In the genomic region with DNA sequence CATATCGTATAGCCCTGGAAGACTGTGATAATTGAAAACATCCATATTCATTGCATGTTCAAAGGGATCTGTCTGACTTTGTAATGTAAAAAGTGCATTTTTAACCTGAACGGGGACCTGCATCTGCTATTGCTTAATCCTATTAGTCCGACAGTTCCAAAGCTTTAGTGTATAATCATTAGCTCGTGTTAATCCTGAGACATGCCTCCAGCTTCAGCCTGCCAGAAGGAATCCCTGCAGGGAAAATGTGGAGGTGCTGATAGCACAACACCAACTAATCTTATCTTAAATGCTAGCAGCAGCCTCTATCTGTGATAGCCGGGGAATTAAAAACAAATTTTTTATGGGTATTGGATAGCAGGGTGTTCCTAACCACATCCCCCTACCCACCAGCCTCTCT, we compare ENCODE assay signal across 1 cellular context.
TF ChIP-seq lines count a peak whose summit lies in the region.

No MANE protein-coding gene starts in this region.

TF ChIP-seq in SK-N-SH, 30 proteins besides CTCF, POLR2A, EP300 and RAD21 (continued from another document):
- TF ChIP-seq, protein P1, sequence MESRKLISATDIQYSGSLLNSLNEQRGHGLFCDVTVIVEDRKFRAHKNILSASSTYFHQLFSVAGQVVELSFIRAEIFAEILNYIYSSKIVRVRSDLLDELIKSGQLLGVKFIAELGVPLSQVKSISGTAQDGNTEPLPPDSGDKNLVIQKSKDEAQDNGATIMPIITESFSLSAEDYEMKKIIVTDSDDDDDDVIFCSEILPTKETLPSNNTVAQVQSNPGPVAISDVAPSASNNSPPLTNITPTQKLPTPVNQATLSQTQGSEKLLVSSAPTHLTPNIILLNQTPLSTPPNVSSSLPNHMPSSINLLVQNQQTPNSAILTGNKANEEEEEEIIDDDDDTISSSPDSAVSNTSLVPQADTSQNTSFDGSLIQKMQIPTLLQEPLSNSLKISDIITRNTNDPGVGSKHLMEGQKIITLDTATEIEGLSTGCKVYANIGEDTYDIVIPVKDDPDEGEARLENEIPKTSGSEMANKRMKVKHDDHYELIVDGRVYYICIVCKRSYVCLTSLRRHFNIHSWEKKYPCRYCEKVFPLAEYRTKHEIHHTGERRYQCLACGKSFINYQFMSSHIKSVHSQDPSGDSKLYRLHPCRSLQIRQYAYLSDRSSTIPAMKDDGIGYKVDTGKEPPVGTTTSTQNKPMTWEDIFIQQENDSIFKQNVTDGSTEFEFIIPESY (IDR thresholded peaks at IDR 0.05; ENCODE audit: borderline replicate concordance, low read depth), result no peak
- no peak for TF ChIP-seq EZH2phosphoT487 (IDR thresholded peaks at IDR 0.05; ENCODE audit: borderline replicate concordance, low read depth)
- TF ChIP-seq TAF1 (IDR thresholded peaks at IDR 0.05; ENCODE audit: borderline replicate concordance, low read depth, low read length), result no peak
- TF ChIP-seq, protein P2, sequence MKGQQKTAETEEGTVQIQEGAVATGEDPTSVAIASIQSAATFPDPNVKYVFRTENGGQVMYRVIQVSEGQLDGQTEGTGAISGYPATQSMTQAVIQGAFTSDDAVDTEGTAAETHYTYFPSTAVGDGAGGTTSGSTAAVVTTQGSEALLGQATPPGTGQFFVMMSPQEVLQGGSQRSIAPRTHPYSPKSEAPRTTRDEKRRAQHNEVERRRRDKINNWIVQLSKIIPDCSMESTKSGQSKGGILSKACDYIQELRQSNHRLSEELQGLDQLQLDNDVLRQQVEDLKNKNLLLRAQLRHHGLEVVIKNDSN (IDR thresholded peaks at IDR 0.05; ENCODE audit: borderline replicate concordance, low read depth), result no peak
- TF ChIP-seq, protein P3, sequence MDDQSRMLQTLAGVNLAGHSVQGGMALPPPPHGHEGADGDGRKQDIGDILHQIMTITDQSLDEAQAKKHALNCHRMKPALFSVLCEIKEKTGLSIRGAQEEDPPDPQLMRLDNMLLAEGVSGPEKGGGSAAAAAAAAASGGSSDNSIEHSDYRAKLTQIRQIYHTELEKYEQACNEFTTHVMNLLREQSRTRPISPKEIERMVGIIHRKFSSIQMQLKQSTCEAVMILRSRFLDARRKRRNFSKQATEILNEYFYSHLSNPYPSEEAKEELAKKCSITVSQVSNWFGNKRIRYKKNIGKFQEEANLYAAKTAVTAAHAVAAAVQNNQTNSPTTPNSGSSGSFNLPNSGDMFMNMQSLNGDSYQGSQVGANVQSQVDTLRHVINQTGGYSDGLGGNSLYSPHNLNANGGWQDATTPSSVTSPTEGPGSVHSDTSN (IDR thresholded peaks at IDR 0.05), result no peak
- TF ChIP-seq, protein P4, sequence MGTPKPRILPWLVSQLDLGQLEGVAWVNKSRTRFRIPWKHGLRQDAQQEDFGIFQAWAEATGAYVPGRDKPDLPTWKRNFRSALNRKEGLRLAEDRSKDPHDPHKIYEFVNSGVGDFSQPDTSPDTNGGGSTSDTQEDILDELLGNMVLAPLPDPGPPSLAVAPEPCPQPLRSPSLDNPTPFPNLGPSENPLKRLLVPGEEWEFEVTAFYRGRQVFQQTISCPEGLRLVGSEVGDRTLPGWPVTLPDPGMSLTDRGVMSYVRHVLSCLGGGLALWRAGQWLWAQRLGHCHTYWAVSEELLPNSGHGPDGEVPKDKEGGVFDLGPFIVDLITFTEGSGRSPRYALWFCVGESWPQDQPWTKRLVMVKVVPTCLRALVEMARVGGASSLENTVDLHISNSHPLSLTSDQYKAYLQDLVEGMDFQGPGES (IDR thresholded peaks at IDR 0.05; ENCODE audit: low read depth, low read length), result no peak
- no peak for TF ChIP-seq POLR2AphosphoS5 (IDR thresholded peaks at IDR 0.05; ENCODE audit: low read depth, low read length)
- no peak for TF ChIP-seq SIN3A (IDR thresholded peaks at IDR 0.05; ENCODE audit: borderline replicate concordance, low read depth, low read length)
- no peak for TF ChIP-seq RFX5 (IDR thresholded peaks at IDR 0.05; ENCODE audit: low read length)
- TF ChIP-seq RCOR1 (IDR thresholded peaks at IDR 0.05; ENCODE audit: low read length), result peak; percentile 94
- no peak for TF ChIP-seq JUND (IDR thresholded peaks at IDR 0.05)
- TF ChIP-seq CHD2 (IDR thresholded peaks at IDR 0.05; ENCODE audit: low read length, partially characterized antibody), result peak; percentile 38
- TF ChIP-seq, protein P5, sequence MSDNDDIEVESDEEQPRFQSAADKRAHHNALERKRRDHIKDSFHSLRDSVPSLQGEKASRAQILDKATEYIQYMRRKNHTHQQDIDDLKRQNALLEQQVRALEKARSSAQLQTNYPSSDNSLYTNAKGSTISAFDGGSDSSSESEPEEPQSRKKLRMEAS (IDR thresholded peaks at IDR 0.05; ENCODE audit: low read depth), result no peak
- TF ChIP-seq, protein P6, sequence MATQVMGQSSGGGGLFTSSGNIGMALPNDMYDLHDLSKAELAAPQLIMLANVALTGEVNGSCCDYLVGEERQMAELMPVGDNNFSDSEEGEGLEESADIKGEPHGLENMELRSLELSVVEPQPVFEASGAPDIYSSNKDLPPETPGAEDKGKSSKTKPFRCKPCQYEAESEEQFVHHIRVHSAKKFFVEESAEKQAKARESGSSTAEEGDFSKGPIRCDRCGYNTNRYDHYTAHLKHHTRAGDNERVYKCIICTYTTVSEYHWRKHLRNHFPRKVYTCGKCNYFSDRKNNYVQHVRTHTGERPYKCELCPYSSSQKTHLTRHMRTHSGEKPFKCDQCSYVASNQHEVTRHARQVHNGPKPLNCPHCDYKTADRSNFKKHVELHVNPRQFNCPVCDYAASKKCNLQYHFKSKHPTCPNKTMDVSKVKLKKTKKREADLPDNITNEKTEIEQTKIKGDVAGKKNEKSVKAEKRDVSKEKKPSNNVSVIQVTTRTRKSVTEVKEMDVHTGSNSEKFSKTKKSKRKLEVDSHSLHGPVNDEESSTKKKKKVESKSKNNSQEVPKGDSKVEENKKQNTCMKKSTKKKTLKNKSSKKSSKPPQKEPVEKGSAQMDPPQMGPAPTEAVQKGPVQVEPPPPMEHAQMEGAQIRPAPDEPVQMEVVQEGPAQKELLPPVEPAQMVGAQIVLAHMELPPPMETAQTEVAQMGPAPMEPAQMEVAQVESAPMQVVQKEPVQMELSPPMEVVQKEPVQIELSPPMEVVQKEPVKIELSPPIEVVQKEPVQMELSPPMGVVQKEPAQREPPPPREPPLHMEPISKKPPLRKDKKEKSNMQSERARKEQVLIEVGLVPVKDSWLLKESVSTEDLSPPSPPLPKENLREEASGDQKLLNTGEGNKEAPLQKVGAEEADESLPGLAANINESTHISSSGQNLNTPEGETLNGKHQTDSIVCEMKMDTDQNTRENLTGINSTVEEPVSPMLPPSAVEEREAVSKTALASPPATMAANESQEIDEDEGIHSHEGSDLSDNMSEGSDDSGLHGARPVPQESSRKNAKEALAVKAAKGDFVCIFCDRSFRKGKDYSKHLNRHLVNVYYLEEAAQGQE (IDR thresholded peaks at IDR 0.05; ENCODE audit: low read depth, low read length), result no peak
- no peak for TF ChIP-seq RXRA (IDR thresholded peaks at IDR 0.05; ENCODE audit: borderline replicate concordance, low read depth)
- TF ChIP-seq GATA2 (CRISPR knock-in tag; IDR thresholded peaks at IDR 0.05), result peak; percentile 95
- TF ChIP-seq FOXM1 (IDR thresholded peaks at IDR 0.05; ENCODE audit: low read depth), result no peak
- TF ChIP-seq FOXJ3 (CRISPR knock-in tag; IDR thresholded peaks at IDR 0.05), result peak; percentile 85
- no peak for TF ChIP-seq ELF1 (IDR thresholded peaks at IDR 0.05)
- TF ChIP-seq MEF2A (IDR thresholded peaks at IDR 0.05; ENCODE audit: borderline replicate concordance, low read depth), result no peak
